In genomic region chr19:3471954-3472655, GRCh38 we compare ENCODE assay signal across 8 cellular contexts. TPM values are rescaled to one million over a fixed set of nuclear protein-coding genes. Genes with fewer than 3 reads are reported as not detected.
A peak's percentile ranks its signal among the peaks of the same experiment; 100 is the strongest.
DNase-seq lines count a peak whose midpoint lies in the region; ATAC-seq and TF ChIP-seq lines count a peak whose summit lies in the region.

No MANE protein-coding gene starts in this region.

- H3K4me2 ChIP-seq in Karpas-422 (ENCODE audit: low read depth, low read length, poor library complexity, severe bottlenecking) = no peak overlapping the region

- no peak overlapping the region for H3K27ac ChIP-seq in Karpas-422 (ENCODE audit: low read length)

- ATAC-seq in HG03520 (IDR thresholded peaks at IDR 0.05; ENCODE audit: unreplicated experiment) (no peak), HG02610 (IDR thresholded peaks at IDR 0.05; ENCODE audit: unreplicated experiment) (no peak)

- H3K79me2 ChIP-seq in Karpas-422 (ENCODE audit: low read length) = no peaks in the 10 kb centered on the region

- H3K4me1 ChIP-seq in Karpas-422 (ENCODE audit: low read length) = peaks cover 19% of the 10 kb centered on the region

- no peaks in the 10 kb centered on the region for H3K9me2 ChIP-seq in Karpas-422 (replicated peaks; ENCODE audit: insufficient read depth, low read length)

- H3K9ac ChIP-seq in Karpas-422 (ENCODE audit: low read length) = no peak overlapping the region

- no peak overlapping the region for H2AFZ ChIP-seq in Karpas-422 (ENCODE audit: low read length)

- 0 out of 2 replicates have a peak, but pooled peaks cover 2% of the 10 kb centered on the region for H3K9me3 ChIP-seq in Karpas-422 (ENCODE audit: low read length)

- H3K4me3 ChIP-seq in AG10803 (ENCODE audit: low read length) = no peak overlapping the region
- no peak overlapping the region for H3K4me3 ChIP-seq in Karpas-422 (ENCODE audit: low read length)

- DNase-seq in AG10803 (ENCODE audit: low read depth) (no peak), Karpas-422 (peak; percentile 73), iPS-NIHi11 (ENCODE audit: low spot score) (peak; percentile 68), NCI-H748 (lab: John Stamatoyannopoulos, UW; ENCODE audit: unreplicated experiment) (no peak)
- DNase-seq in activated naive CD4-positive, alpha-beta T cell treated with anti-CD3 and anti-CD28 coated beads, Interleukin-2, amount 50 U/mL, for 16 hours = peak; percentile 43
- peak; percentile 76 for DNase-seq in stimulated activated CD8-positive, alpha-beta memory T cell treated with anti-CD3 and anti-CD28 coated beads, Interleukin-4, amount 100 ng/mL, for 48 hours

- no peaks in the 10 kb centered on the region for H4K20me1 ChIP-seq in Karpas-422 (ENCODE audit: insufficient read depth, low read depth, low read length)

- no peaks in the 10 kb centered on the region for H3K36me3 ChIP-seq in Karpas-422 (ENCODE audit: insufficient read depth, low read length)

- no peaks in the 10 kb centered on the region for H3K27me3 ChIP-seq in Karpas-422 (ENCODE audit: low read length)

- peak; percentile 77 for TF ChIP-seq CTCF in AG10803 (conservative IDR thresholded peaks at IDR 0.05; ENCODE audit: low read length)

RNA-seq across cellular contexts. Expression of gene SMIM24, which starts 8.2 kb away (rescaled TPM):
- 0.89 and 1.2 TPM in 2 replicates for total RNA-seq in Karpas-422 (2014; rRNA removed; shearing (Covaris generic); ENCODE audit: low replicate concordance)

RNA-seq across cellular contexts. Expression of gene SMIM44, which starts 11.1 kb away (rescaled TPM):
- not detected in 2 replicates for total RNA-seq in Karpas-422 (2014; rRNA removed; shearing (Covaris generic); ENCODE audit: low replicate concordance)

RNA-seq across cellular contexts. Expression of gene DOHH, which starts 28.4 kb away (rescaled TPM):
- 0.89 and 10.4 TPM in 2 replicates for total RNA-seq in Karpas-422 (2014; rRNA removed; shearing (Covaris generic); ENCODE audit: low replicate concordance)

RNA-seq across cellular contexts. Expression of gene FZR1, which starts 34.0 kb away (rescaled TPM):
- total RNA-seq in Karpas-422 (2014; rRNA removed; shearing (Covaris generic); ENCODE audit: low replicate concordance) = 22.8 and 41.6 TPM in 2 replicates

Comparison
In these comparisons a context has a peak if more than half of its experiments do, and no peak if none do; other contexts are left out.
1. DNase-seq: peak in Karpas-422 (single experiment), activated naive CD4-positive, alpha-beta T cell treated with anti-CD3 and anti-CD28 coated beads, Interleukin-2, amount 50 U/mL, for 16 hours (single experiment), iPS-NIHi11 (single experiment) and stimulated activated CD8-positive, alpha-beta memory T cell treated with anti-CD3 and anti-CD28 coated beads, Interleukin-4, amount 100 ng/mL, for 48 hours (single experiment); none in AG10803 (single experiment) and NCI-H748 (single experiment).